Comparison of ENCODE assay signal across 8 cellular contexts in genomic region chr18:67514901-67515540, GRCh38. TPM values are rescaled to one million over a fixed set of nuclear protein-coding genes. Genes with fewer than 3 reads are reported as not detected.
DNase-seq lines count a peak whose midpoint lies in the region; TF ChIP-seq lines count a peak whose summit lies in the region.

No MANE protein-coding gene starts in this region.

- H3K27me3 ChIP-seq in iPS-20b (ENCODE audit: insufficient read depth, low read length) (no peaks in the 10 kb centered on the region), stomach (no peaks in the 10 kb centered on the region)

- DNase-seq in activated T-cell treated with anti-CD3 and anti-CD28 coated beads, Interleukin-2, amount 50 U/mL, for 24 hours: no peak
- no peak for DNase-seq in activated T-cell treated with anti-CD3 and anti-CD28 coated beads, Interleukin-2, amount 50 U/mL, for 1 hour
- DNase-seq in stomach (no peak), NCI-H345 treated with DMSO at 0.1 percent for 48 hours (lab: John Stamatoyannopoulos, UW; ENCODE audit: unreplicated experiment) (no peak), activated gamma-delta T cell (lab: John Stamatoyannopoulos, UW) (no peak), MV-4-11 (lab: John Stamatoyannopoulos, UW) (no peak)

- WGBS in stomach, 5 donors: 63 to 78% (median 68%) methylated on average over 6 of the region's 6 CpGs

- H3K9ac ChIP-seq in iPS-20b (ENCODE audit: low read depth, low read length): peak overlapping the region; percentile 75; the same call in 1 of the 2 replicates

- H3K27ac ChIP-seq in iPS-20b (ENCODE audit: low read length): no peak overlapping the region
- H3K27ac ChIP-seq in stomach: no peak overlapping the region

- H3K4me1 ChIP-seq in iPS-20b (ENCODE audit: insufficient read depth, low read length): 0 out of 2 replicates have a peak, but pooled peaks cover 2% of the 10 kb centered on the region
- peaks cover 6 to 35% (median 15%) of the 10 kb centered on the region in 4 donors for H3K4me1 ChIP-seq in stomach

- peaks cover 22% of the 10 kb centered on the region for H3K4me1 Mint-ChIP-seq in activated T-cell treated with anti-CD3 and anti-CD28 coated beads, Interleukin-2, amount 50 U/mL, for 24 hours (ENCODE audit: low read depth)
- H3K4me1 Mint-ChIP-seq in activated naive CD8-positive, alpha-beta T cell (ENCODE audit: low read depth): peaks cover 30% of the 10 kb centered on the region

- H3K9me3 ChIP-seq in iPS-20b (ENCODE audit: insufficient read depth, low read depth, low read length) (no peaks in the 10 kb centered on the region), stomach (no peaks in the 10 kb centered on the region)

- intact Hi-C loops in stomach (cut with DNase I; ENCODE audit: low total_unique reads): no loop called here

- peak overlapping the region; percentile 92 for H3K4me3 Mint-ChIP-seq in activated T-cell treated with anti-CD3 and anti-CD28 coated beads, Interleukin-2, amount 50 U/mL, for 24 hours
- H3K4me3 Mint-ChIP-seq in activated naive CD8-positive, alpha-beta T cell: peak overlapping the region; percentile 84

- H3K27me3 Mint-ChIP-seq in activated T-cell treated with anti-CD3 and anti-CD28 coated beads, Interleukin-2, amount 50 U/mL, for 24 hours: peaks cover 17% of the 10 kb centered on the region
- H3K27me3 Mint-ChIP-seq in activated naive CD8-positive, alpha-beta T cell: no peaks in the 10 kb centered on the region

- H3K9me3 Mint-ChIP-seq in activated T-cell treated with anti-CD3 and anti-CD28 coated beads, Interleukin-2, amount 50 U/mL, for 24 hours: no peaks in the 10 kb centered on the region
- H3K9me3 Mint-ChIP-seq in activated naive CD8-positive, alpha-beta T cell (ENCODE audit: low read depth): no peaks in the 10 kb centered on the region

- H3K36me3 Mint-ChIP-seq in activated T-cell treated with anti-CD3 and anti-CD28 coated beads, Interleukin-2, amount 50 U/mL, for 24 hours (ENCODE audit: low read depth): no peaks in the 10 kb centered on the region
- no peaks in the 10 kb centered on the region for H3K36me3 Mint-ChIP-seq in activated naive CD8-positive, alpha-beta T cell

- TF ChIP-seq CTCF in stomach (IDR thresholded peaks at IDR 0.05): no peak

- H3K4me3 ChIP-seq in iPS-20b (ENCODE audit: low read length): peak overlapping the region; percentile 91
- peak overlapping the region; percentile 80 to 90 (median 84) for H3K4me3 ChIP-seq in stomach

- H3K27ac Mint-ChIP-seq in activated T-cell treated with anti-CD3 and anti-CD28 coated beads, Interleukin-2, amount 50 U/mL, for 24 hours: no peak overlapping the region
- peak overlapping the region; percentile 1 for H3K27ac Mint-ChIP-seq in activated naive CD8-positive, alpha-beta T cell

- TF ChIP-seq POLR2A in stomach (IDR thresholded peaks at IDR 0.05): no peak

- no peak for TF ChIP-seq EP300 in stomach (IDR thresholded peaks at IDR 0.05)

- H3K36me3 ChIP-seq in iPS-20b (ENCODE audit: insufficient read depth, low read depth, low read length): peaks cover 31% of the 10 kb centered on the region
- no peaks in the 10 kb centered on the region for H3K36me3 ChIP-seq in stomach

RNA-seq across cellular contexts. Expression of gene DSEL, which starts 1.5 kb away (rescaled TPM):
- 10 to 100 TPM in 1 of 5 donors, 1 to 10 TPM in 4; 3.5 to 23.9 (median 6.2) TPM for total RNA-seq in stomach
- polyA plus RNA-seq in stomach: under 1 TPM; 0.78 to 0.93 (median 0.92) TPM
